8 cellular contexts compared by ENCODE assay signal in genomic region chr10:7337431-7338171, GRCh38.
A peak's percentile ranks its signal among the peaks of the same experiment; 100 is the strongest.
DNase-seq lines count a peak whose midpoint lies in the region; ATAC-seq, FAIRE-seq and TF ChIP-seq lines count a peak whose summit lies in the region.

No MANE protein-coding gene starts in this region.

- RAD21 ChIA-PET in GM12878 (lab: Charles Lee; ENCODE audit: unreplicated experiment): interaction anchor here (1.1 to 1.2 kb wide), 2 partner anchors 73 to 99 kb away, joined by 3 to 5 read pairs; partner anchors contain the start of gene SFMBT2

- H4K20me1 ChIP-seq in GM12878 (ENCODE audit: control insufficient read depth, insufficient read depth): peaks cover 4% of the 10 kb centered on the region; the same call in 1 of the 2 replicates

- H3K4me3 Mint-ChIP-seq in MCF 10A (ENCODE audit: unreplicated experiment): no peak overlapping the region

- no peaks in the 10 kb centered on the region for H3K27me3 ChIP-seq in GM12878 (replicated peaks in 1 of 2; ENCODE audit: control insufficient read depth in 2 of 2, insufficient read depth in 2 of 2, low read length in 1 of 2)
- no peaks in the 10 kb centered on the region for H3K27me3 ChIP-seq in foreskin keratinocyte

- WGBS in GM12878 (ENCODE audit: insufficient coverage, insufficient replicate concordance, low lambda C conversion rate, missing lambda C conversion rate): 17% methylated on average over 7 of the region's 7 CpGs

- H3K4me1 ChIP-seq in GM12878 (ENCODE audit: control insufficient read depth, insufficient read depth, low read length) (peaks cover 9% of the 10 kb centered on the region), foreskin keratinocyte (no peaks in the 10 kb centered on the region)

- intact Hi-C loops in GM12878 (cut with micrococcal nuclease; ENCODE audit: unreplicated experiment): no loop called here
- intact Hi-C loops in MCF 10A (cut with micrococcal nuclease): no loop called here

- peak overlapping the region; percentile 47 for H3K4me2 ChIP-seq in GM12878 (ENCODE audit: control insufficient read depth, insufficient read depth)

- CTCF ChIA-PET in GM12878 (lab: Yijun Ruan, JAX) (interaction anchor here (1.4 kb wide), 1 partner anchor 188 kb away, joined by 3 read pairs; no protein-coding TSS in a partner anchor), MCF 10A (lab: Yijun Ruan, JAX) (no interaction called here)

- no peaks in the 10 kb centered on the region; the same call in 2 of the 3 replicates for H3K9me3 ChIP-seq in GM12878 (replicated peaks; ENCODE audit: control insufficient read depth, insufficient read depth, low read length)

- H3K36me3 Mint-ChIP-seq in MCF 10A (ENCODE audit: insufficient read depth, unreplicated experiment): no peaks in the 10 kb centered on the region

- peak; percentile 91 for FAIRE-seq in GM12878 (lab: Jason Lieb, UNC)

- DNase-seq in GM12864 (ENCODE audit: low read depth) (peak; percentile 29), GM12878 (ENCODE audit: low read depth, low spot score) (no peak), kidney glomerular epithelial cell (lab: John Stamatoyannopoulos, UW) (no peak), dedifferentiated amniotic fluid mesenchymal stem cell (ENCODE audit: extremely low spot score) (no peak), foreskin keratinocyte (no peak), MCF 10A (ENCODE audit: unreplicated experiment) (no peak)

- H3K27ac ChIP-seq in GM12878 (ENCODE audit: control insufficient read depth, insufficient read depth) (peak overlapping the region; percentile 78), foreskin keratinocyte (no peak overlapping the region)

- SMC1A ChIA-PET in GM12878 (lab: Charles Lee; ENCODE audit: uncharacterized antibody, unreplicated experiment): interaction anchor here (0.6 to 1.4 kb wide), 7 partner anchors 9 to 210 kb away, joined by 3 read pairs; no protein-coding TSS in a partner anchor

- in situ Hi-C loops in GM12878 (cut with MboI): no loop called here

- H3K9ac ChIP-seq in GM12878 (ENCODE audit: control insufficient read depth, insufficient read depth, low read length): no peak overlapping the region

- TF ChIP-seq CTCF in GM12864 (IDR thresholded peaks at IDR 0.05; ENCODE audit: low read depth, low read length, missing control alignments) (no peak), GM12878 (IDR thresholded peaks at IDR 0.05 in 2 of 3, conservative IDR thresholded peaks at IDR 0.05 in 1 of 3; ENCODE audit: control insufficient read depth in 2 of 3, extremely low read depth in 1 of 3, insufficient read depth in 1 of 3, low read depth in 3 of 3, low read length in 3 of 3) (no peak), foreskin keratinocyte (conservative IDR thresholded peaks at IDR 0.05) (no peak), MCF 10A (IDR thresholded peaks at IDR 0.05; ENCODE audit: unreplicated experiment) (no peak)

- TF ChIP-seq RAD21 in GM12878 (IDR thresholded peaks at IDR 0.05; ENCODE audit: insufficient read depth, low read depth, low read length): no peak

- no peak for TF ChIP-seq POLR2A in GM12878 (IDR thresholded peaks at IDR 0.05; ENCODE audit: low read depth, low read length)

- TF ChIP-seq EP300 in GM12878 (IDR thresholded peaks at IDR 0.05; ENCODE audit: borderline replicate concordance in 1 of 2, control insufficient read depth in 1 of 2, low read depth in 2 of 2, low read length in 2 of 2): peak in 1 of 2 experiments; percentile 30; a peak in 1 of 4 replicates

- H2AFZ ChIP-seq in GM12878 (ENCODE audit: control insufficient read depth, low read depth, low read length): peak overlapping the region; percentile 25; the same call in 1 of the 2 replicates

- H3K4me3 ChIP-seq in GM12864 (ENCODE audit: low read depth, low read length) (no peak overlapping the region), GM12878 (peak overlapping the region; percentile 28; the same call in 1 of the 2 replicates)

- no peaks in the 10 kb centered on the region for H3K27me3 Mint-ChIP-seq in MCF 10A (ENCODE audit: insufficient read depth, unreplicated experiment)

- peak; percentile 82 for ATAC-seq in GM19452 (IDR thresholded peaks at IDR 0.05; ENCODE audit: unreplicated experiment)
- peak; percentile 67 for ATAC-seq in HG03280 (IDR thresholded peaks at IDR 0.05; ENCODE audit: unreplicated experiment)
- peak; percentile 88 for ATAC-seq in GM12878
- ATAC-seq in foreskin keratinocyte: no peak

- H3K9me3 Mint-ChIP-seq in MCF 10A (ENCODE audit: unreplicated experiment): no peaks in the 10 kb centered on the region

- BruUV-seq in GM12878 (replicated peaks; lab: Mats Ljungman, UMichigan) (no TSS peak), MCF 10A (replicated peaks; lab: Mats Ljungman, UMichigan) (no TSS peak)

- peaks cover 11 to 25% of the 10 kb centered on the region in 2 experiments; a peak in 3 of 4 replicates for H3K36me3 ChIP-seq in GM12878 (ENCODE audit: control insufficient read depth in 2 of 2, insufficient read depth in 2 of 2, low read length in 1 of 2)

- H3K4me1 Mint-ChIP-seq in MCF 10A (ENCODE audit: insufficient read depth, unreplicated experiment): peaks cover 9% of the 10 kb centered on the region

- POLR2A ChIA-PET in GM12878 (lab: Charles Lee): interaction anchor here (0.6 to 0.8 kb wide), 2 partner anchors 73 to 134 kb away, joined by 3 to 4 read pairs; partner anchors contain the start of gene SFMBT2
- POLR2A ChIA-PET in MCF 10A (lab: Yijun Ruan, JAX): no interaction called here

- peaks cover 40% of the 10 kb centered on the region for H3K79me2 ChIP-seq in GM12878 (ENCODE audit: control insufficient read depth, insufficient read depth, low read length)

- H3K27ac Mint-ChIP-seq in MCF 10A (ENCODE audit: low read depth, unreplicated experiment): no peak overlapping the region

TF ChIP-seq in GM12878, 131 proteins besides CTCF, POLR2A, EP300 and RAD21 (continues in another document):
- TF ChIP-seq USF2 (IDR thresholded peaks at IDR 0.05; ENCODE audit: borderline replicate concordance, low read depth, low read length) (no peak; the same call in 1 of the 2 replicates), MEF2A (IDR thresholded peaks at IDR 0.05; ENCODE audit: insufficient read depth, low read depth, low read length) (no peak), BMI1 (IDR thresholded peaks at IDR 0.05; ENCODE audit: borderline replicate concordance) (no peak), FOS (IDR thresholded peaks at IDR 0.05; ENCODE audit: borderline replicate concordance, extremely low read depth, insufficient read length) (no peak), IRF5 (IDR thresholded peaks at IDR 0.05; ENCODE audit: borderline replicate concordance) (no peak), POLR2AphosphoS5 (IDR thresholded peaks at IDR 0.05; ENCODE audit: low read length) (no peak; the same call in 1 of the 2 replicates), ZNF687 (IDR thresholded peaks at IDR 0.05) (no peak), NR2F1 (conservative IDR thresholded peaks at IDR 0.05) (no peak)
